ENCODE assay signal across 1 cellular context in genomic region chr2:231568098-231568784, GRCh38.
TF ChIP-seq lines count a peak whose summit lies in the region.

No MANE protein-coding gene starts in this region.

TF ChIP-seq in A549, 52 proteins besides CTCF, POLR2A, EP300 and RAD21 (continued from another document):
- TF ChIP-seq USF2 (IDR thresholded peaks at IDR 0.05) (no peak), PBX3 (IDR thresholded peaks at IDR 0.05) (no peak), ELK1 (IDR thresholded peaks at IDR 0.05; ENCODE audit: low read depth, low read length) (no peak), TFCP2L1 (CRISPR knock-in tag; IDR thresholded peaks at IDR 0.05) (no peak), HMGXB4 (CRISPR knock-in tag; IDR thresholded peaks at IDR 0.05; ENCODE audit: borderline replicate concordance) (no peak), FOXS1 (CRISPR knock-in tag; IDR thresholded peaks at IDR 0.05) (no peak), FOSL2 (IDR thresholded peaks at IDR 0.05) (no peak), FOSL2 (CRISPR knock-in tag; IDR thresholded peaks at IDR 0.05) (no peak)
